13 cellular contexts compared by ENCODE assay signal in the genomic region with DNA sequence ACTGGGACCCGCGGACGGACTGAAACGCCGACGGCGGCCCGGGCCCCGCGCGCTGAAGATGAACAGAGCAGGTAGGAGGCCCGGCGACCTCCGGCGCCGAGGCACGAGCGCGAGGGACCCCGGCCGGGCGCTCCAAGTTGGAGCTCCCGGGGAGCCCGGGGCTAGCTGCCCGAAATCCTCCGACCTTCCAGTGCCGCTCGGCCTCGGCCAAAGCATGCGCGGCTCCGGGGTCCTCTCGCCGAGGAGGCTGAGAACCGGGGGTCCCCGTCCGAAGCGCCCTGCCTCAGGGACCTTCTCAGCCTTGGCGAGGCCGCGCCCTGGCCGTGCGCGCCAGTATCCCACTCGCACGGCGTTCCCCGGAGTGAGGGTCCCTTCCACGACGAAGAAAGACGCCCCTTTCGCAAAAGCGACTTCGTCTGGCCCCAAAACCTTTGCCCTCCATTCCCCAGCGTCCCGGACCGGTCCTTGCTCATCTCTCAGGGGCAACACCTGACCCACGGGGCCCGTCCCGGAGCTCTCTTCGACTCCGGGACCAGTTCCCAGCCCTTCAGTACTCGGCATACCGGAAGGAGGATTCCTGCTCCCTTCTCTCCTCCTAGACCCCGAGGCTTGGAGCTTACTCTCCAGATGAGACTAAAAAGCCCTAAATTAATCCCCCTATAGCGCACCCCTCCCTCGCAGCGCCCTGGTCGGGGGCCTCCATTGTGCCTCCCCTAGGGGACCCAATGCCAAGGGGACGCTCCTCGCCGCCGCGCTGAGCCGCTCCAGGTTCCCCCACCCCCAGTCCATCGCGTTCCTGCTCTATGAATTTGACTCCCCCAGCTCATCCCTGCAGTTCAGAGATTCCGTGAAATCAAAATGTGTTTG. TPM values are rescaled to one million over a fixed set of nuclear protein-coding genes. Genes with fewer than 3 reads are reported as not detected.
DNase-seq lines count a peak whose midpoint lies in the region; ATAC-seq, FAIRE-seq and TF ChIP-seq lines count a peak whose summit lies in the region.
"Had no signal": no experiment of that assay in that cellular context is flagged by ENCODE, and none has a peak within 500 bp of the region (broad histone marks: within the 10 kb centered on the region; RNA-seq: fewer than 3 reads in every experiment).

No MANE protein-coding gene starts in this region.

- DNase-seq in SW480 (ENCODE audit: low spot score): peak; percentile 17
- DNase-seq in H1 (ENCODE audit: low read depth in 1 of 2, low spot score in 2 of 2): peak in 1 of 2 experiments; percentile 70
- no peak for DNase-seq in lung (ENCODE audit: low spot score)
- no peak for DNase-seq in smooth muscle cell (lab: John Stamatoyannopoulos, UW; ENCODE audit: unreplicated experiment)
- no peak for DNase-seq in NCI-H446 (lab: John Stamatoyannopoulos, UW)
- DNase-seq in cerebellar nuclear complex (lab: John Stamatoyannopoulos, UW): no peak
- DNase-seq in KG1 (lab: John Stamatoyannopoulos, UW): no peak
- DNase-seq: HCEC 1CT; naive thymus-derived CD4-positive, alpha-beta T cell; NCI-H2081 treated with DMSO at 0.1 percent for 48 hours had no signal

- H3K4me1 ChIP-seq in H1 (replicated peaks in 1 of 4; ENCODE audit: control insufficient read depth in 3 of 4, insufficient read depth in 4 of 4, low read length in 3 of 4) (peaks cover 0 to 6% (median 4%) of the 10 kb centered on the region in 4 experiments; a peak in 4 of 7 replicates), lung (ENCODE audit: control insufficient read depth in 2 of 2, insufficient read depth in 2 of 2, low read length in 2 of 2) (peaks cover 0 to 6% of the 10 kb centered on the region in 2 donors), smooth muscle cell (ENCODE audit: low read depth) (peaks cover 9% of the 10 kb centered on the region)

- peaks cover 19% of the 10 kb centered on the region; the same call in 1 of the 2 replicates for H3K23me2 ChIP-seq in H1 (ENCODE audit: low read depth, low read length)

- H2BK12ac ChIP-seq in H1 (ENCODE audit: low read depth, low read length): no peak overlapping the region

- FAIRE-seq in H1 (lab: Jason Lieb, UNC): no peak

- H2AK5ac ChIP-seq in H1 (ENCODE audit: low read depth, low read length): no peak overlapping the region

- H2BK5ac ChIP-seq in H1 (ENCODE audit: low read depth, low read length): no peak overlapping the region; the same call in 1 of the 2 replicates

- H3K18ac ChIP-seq in H1 (ENCODE audit: extremely low read depth, low read length): 0 out of 2 replicates have a peak overlapping the region, but pooled peaks have one; percentile 27

- H3K4me3 ChIP-seq in H1 (ENCODE audit: extremely low read depth in 1 of 4, insufficient read depth in 2 of 4, low read depth in 3 of 4, low read length in 4 of 4) (peak overlapping the region; percentile 68 to 80 (median 76)), lung (peak overlapping the region; percentile 67), smooth muscle cell (peak overlapping the region; percentile 41)

- CTCF ChIA-PET in H1 (lab: Charles Lee; ENCODE audit: partially characterized antibody): interaction anchor here (0.5 to 1.6 kb wide), 12 partner anchors 11 to 569 kb away, joined by 3 to 6 read pairs (median 3); no protein-coding TSS in a partner anchor

- TF ChIP-seq RAD21 in H1 (IDR thresholded peaks at IDR 0.05 in 1 of 2, conservative IDR thresholded peaks at IDR 0.05 in 1 of 2; ENCODE audit: low read depth in 2 of 2, low read length in 2 of 2): no peak

- H3F3A ChIP-seq in smooth muscle cell (ENCODE audit: low read depth): no peaks in the 10 kb centered on the region

- H3K79me2 ChIP-seq in H1 (ENCODE audit: control insufficient read depth in 1 of 2, insufficient read depth in 2 of 2, low read length in 2 of 2) (no peaks in the 10 kb centered on the region), smooth muscle cell (ENCODE audit: low read depth) (no peaks in the 10 kb centered on the region)

- H4K8ac ChIP-seq in H1 (ENCODE audit: extremely low read depth, insufficient read depth, low read length): peak overlapping the region; percentile 9

- H4K20me1 ChIP-seq in H1 (replicated peaks in 1 of 2; ENCODE audit: control insufficient read depth in 1 of 2, insufficient read depth in 2 of 2, low read length in 2 of 2) (no peaks in the 10 kb centered on the region), smooth muscle cell (ENCODE audit: low read depth) (no peaks in the 10 kb centered on the region)

- no peak overlapping the region for H3K14ac ChIP-seq in H1 (ENCODE audit: insufficient read length)

- no peak overlapping the region for H2BK20ac ChIP-seq in H1 (ENCODE audit: low read length)

- H4K91ac ChIP-seq in H1 (replicated peaks; ENCODE audit: insufficient read length, low read length): peak overlapping the region; percentile 38

- H4K5ac ChIP-seq in H1 (ENCODE audit: insufficient read length, low read depth, low read length): no peak overlapping the region

- no peak overlapping the region for H3K27ac ChIP-seq in H1 (ENCODE audit: low read depth, low read length)
- peak overlapping the region; percentile 78 to 87 for H3K27ac ChIP-seq in lung (ENCODE audit: low read depth in 1 of 2, low read length in 1 of 2)
- no peak overlapping the region for H3K27ac ChIP-seq in smooth muscle cell (ENCODE audit: low read depth)
- H3K27ac ChIP-seq: epithelial cell of prostate, HL-60 had no signal

- TF ChIP-seq POLR2A in H1 (IDR thresholded peaks at IDR 0.05; ENCODE audit: control extremely low read depth in 1 of 2, low read depth in 2 of 2, low read length in 2 of 2): no peak

- 1% methylated on average over 40 of the region's 78 CpGs; no CpG with 5 or more reads in 1 of the 2 experiments for WGBS in H1 (ENCODE audit: extremely low coverage in 1 of 2, insufficient coverage in 1 of 2, insufficient read length in 1 of 2, insufficient replicate concordance in 2 of 2, low coverage in 1 of 2, low lambda C conversion rate in 2 of 2, missing lambda C conversion rate in 1 of 2), 2 experiments
- WGBS in lung, 2 donors: 1 to 2% methylated on average over 71 to 78 of the region's 78 CpGs
- WGBS in smooth muscle cell (ENCODE audit: low lambda C conversion rate): 4% methylated on average over 48 of the region's 78 CpGs

- H3K36me3 ChIP-seq in H1 (ENCODE audit: control insufficient read depth in 2 of 4, insufficient read depth in 4 of 4, low read length in 3 of 4) (no peaks in the 10 kb centered on the region), lung (ENCODE audit: control insufficient read depth in 2 of 2, insufficient read depth in 2 of 2, low read length in 2 of 2) (no peaks in the 10 kb centered on the region), smooth muscle cell (ENCODE audit: low read depth) (no peaks in the 10 kb centered on the region)

- H3K56ac ChIP-seq in H1 (replicated peaks; ENCODE audit: insufficient read length, low read depth, low read length): peak overlapping the region; percentile 26

- no peak for ATAC-seq in lung (ENCODE audit: insufficient read depth, low FRiP score)
- no peak for ATAC-seq in GM21576 (IDR thresholded peaks at IDR 0.05; ENCODE audit: unreplicated experiment)
- ATAC-seq: naive thymus-derived CD4-positive, alpha-beta T cell had no signal

- TF ChIP-seq CTCF in H1 (IDR thresholded peaks at IDR 0.05; ENCODE audit: control extremely low read depth in 1 of 3, insufficient read depth in 1 of 3, low read depth in 1 of 3, low read length in 3 of 3) (no peak), lung (IDR thresholded peaks at IDR 0.05; ENCODE audit: control extremely low read depth, extremely low read depth) (no peak), smooth muscle cell (IDR thresholded peaks at IDR 0.05; ENCODE audit: borderline replicate concordance, insufficient read depth, poor library complexity, severe bottlenecking) (no peak)

- no peaks in the 10 kb centered on the region for H3K79me1 ChIP-seq in H1 (ENCODE audit: low read depth, low read length)

- H3K4ac ChIP-seq in H1 (replicated peaks; ENCODE audit: insufficient read length, low read depth, low read length): no peak overlapping the region

- H3K9ac ChIP-seq in H1 (replicated peaks in 1 of 4; ENCODE audit: extremely low read depth in 1 of 4, low read depth in 3 of 4, low read length in 3 of 4) (peak overlapping the region in 1 of 4 experiments; percentile 46; a peak in 2 of 7 replicates), smooth muscle cell (ENCODE audit: low read depth) (no peak overlapping the region)

- H3K23ac ChIP-seq in H1 (ENCODE audit: insufficient read length): no peak overlapping the region

- H3K9me3 ChIP-seq in H1 (ENCODE audit: insufficient read depth in 2 of 2, low read depth in 1 of 2, low read length in 1 of 2) (no peaks in the 10 kb centered on the region), lung (ENCODE audit: control insufficient read depth in 2 of 2, insufficient read depth in 1 of 2, low read length in 1 of 2) (no peaks in the 10 kb centered on the region), smooth muscle cell (replicated peaks; ENCODE audit: low read depth) (no peaks in the 10 kb centered on the region)

- H3K4me2 ChIP-seq in H1 (ENCODE audit: insufficient read depth in 1 of 2, low read depth in 2 of 2, low read length in 2 of 2) (peak overlapping the region; percentile 91 to 100), smooth muscle cell (peak overlapping the region; percentile 83)

- POLR2A ChIA-PET in H1 (lab: Charles Lee; ENCODE audit: partially characterized antibody): interaction anchor here (0.8 to 1.9 kb wide), 9 partner anchors 10 to 105 kb away, joined by 3 to 5 read pairs (median 3); no protein-coding TSS in a partner anchor

- no peak for TF ChIP-seq EP300 in H1 (IDR thresholded peaks at IDR 0.05; ENCODE audit: borderline replicate concordance in 1 of 2, low read depth in 2 of 2, low read length in 2 of 2)

- H3K27me3 ChIP-seq in H1 (replicated peaks in 1 of 4; ENCODE audit: control insufficient read depth in 3 of 4, extremely low read depth in 1 of 4, insufficient read depth in 3 of 4, low read length in 3 of 4) (peaks cover 7 to 45% (median 37%) of the 10 kb centered on the region in 4 experiments), lung (ENCODE audit: control insufficient read depth, insufficient read depth) (no peaks in the 10 kb centered on the region), smooth muscle cell (ENCODE audit: low read depth) (peaks cover 64% of the 10 kb centered on the region)

- no peak overlapping the region for H2BK15ac ChIP-seq in H1 (ENCODE audit: low read length)

- no peak overlapping the region for H2BK120ac ChIP-seq in H1 (replicated peaks; ENCODE audit: low read depth, low read length)

- H2AFZ ChIP-seq in H1 (ENCODE audit: low read length) (peak overlapping the region; percentile 92; the same call in 1 of the 2 replicates), smooth muscle cell (ENCODE audit: low read depth) (peak overlapping the region; percentile 30)

RNA-seq across cellular contexts. Expression of gene FGD5, which starts 7.7 kb away (rescaled TPM):
- 14.3 and 15.3 TPM in 2 replicates for total RNA-seq in H1 (2021; fragmentation: NEBNext Ultra II Directional; extraction: Animal tissue kit (Norgen Biotek cat#: 25700))
- polyA plus RNA-seq in H1 (2011; rRNA removed) (4.7 and 6.0 TPM in 2 replicates), lung (10 to 100 TPM; 14.6 to 19.0 TPM), smooth muscle cell (0.71 and 2.7 TPM in 2 replicates)
- 6.1 TPM for polyA plus RNA-seq in H1 (2011; cell fraction: cytosol; rRNA removed)
- polyA plus RNA-seq in H1 (2011; cell fraction: nucleus; rRNA removed): 8.1 TPM
- polyA plus RNA-seq in H1 (2012, experiment 1 of 2): 6.0 to 11.3 TPM (median 8.8 TPM) in 4 replicates
- 4.3 TPM for polyA plus RNA-seq in H1 (2012, experiment 2 of 2)
- 9.0 TPM for polyA plus RNA-seq in H1 (2013, experiment 1 of 2)
- 9.6 TPM for polyA plus RNA-seq in H1 (2013, experiment 2 of 2)
- 9.0 and 9.7 TPM in 2 replicates for polyA minus RNA-seq in H1 (2011; rRNA and poly(A)+ RNA removed)
- 6.8 TPM for polyA minus RNA-seq in H1 (2011; cell fraction: cytosol; rRNA and poly(A)+ RNA removed)
- polyA minus RNA-seq in H1 (2011; cell fraction: nucleus; rRNA and poly(A)+ RNA removed): 7.9 TPM
- total RNA-seq in lung (10 to 100 TPM; 45.3 to 58.5 TPM), smooth muscle cell (0.63 and 1.0 TPM in 2 replicates)
- polyA plus RNA-seq: naive thymus-derived CD4-positive, alpha-beta T cell had no signal

Comparison
In these comparisons a context has a peak if more than half of its experiments do, and no peak if none do; other contexts are left out.
1. H3K27ac ChIP-seq: peak in lung (2 of 2); none in H1 (single experiment) and smooth muscle cell (single experiment).
2. Peak in every context shown above with its lines, with median percentiles within 50 percentile points of each other: H3K4me3 ChIP-seq.